In genomic region chr10:79459243-79459642, GRCh38 we compare ENCODE assay signal across 1 cellular context.
TF ChIP-seq lines count a peak whose summit lies in the region.

No MANE protein-coding gene starts in this region.

TF ChIP-seq in K562, 482 proteins besides CTCF, POLR2A, EP300 and RAD21:
- TF ChIP-seq, protein P1, sequence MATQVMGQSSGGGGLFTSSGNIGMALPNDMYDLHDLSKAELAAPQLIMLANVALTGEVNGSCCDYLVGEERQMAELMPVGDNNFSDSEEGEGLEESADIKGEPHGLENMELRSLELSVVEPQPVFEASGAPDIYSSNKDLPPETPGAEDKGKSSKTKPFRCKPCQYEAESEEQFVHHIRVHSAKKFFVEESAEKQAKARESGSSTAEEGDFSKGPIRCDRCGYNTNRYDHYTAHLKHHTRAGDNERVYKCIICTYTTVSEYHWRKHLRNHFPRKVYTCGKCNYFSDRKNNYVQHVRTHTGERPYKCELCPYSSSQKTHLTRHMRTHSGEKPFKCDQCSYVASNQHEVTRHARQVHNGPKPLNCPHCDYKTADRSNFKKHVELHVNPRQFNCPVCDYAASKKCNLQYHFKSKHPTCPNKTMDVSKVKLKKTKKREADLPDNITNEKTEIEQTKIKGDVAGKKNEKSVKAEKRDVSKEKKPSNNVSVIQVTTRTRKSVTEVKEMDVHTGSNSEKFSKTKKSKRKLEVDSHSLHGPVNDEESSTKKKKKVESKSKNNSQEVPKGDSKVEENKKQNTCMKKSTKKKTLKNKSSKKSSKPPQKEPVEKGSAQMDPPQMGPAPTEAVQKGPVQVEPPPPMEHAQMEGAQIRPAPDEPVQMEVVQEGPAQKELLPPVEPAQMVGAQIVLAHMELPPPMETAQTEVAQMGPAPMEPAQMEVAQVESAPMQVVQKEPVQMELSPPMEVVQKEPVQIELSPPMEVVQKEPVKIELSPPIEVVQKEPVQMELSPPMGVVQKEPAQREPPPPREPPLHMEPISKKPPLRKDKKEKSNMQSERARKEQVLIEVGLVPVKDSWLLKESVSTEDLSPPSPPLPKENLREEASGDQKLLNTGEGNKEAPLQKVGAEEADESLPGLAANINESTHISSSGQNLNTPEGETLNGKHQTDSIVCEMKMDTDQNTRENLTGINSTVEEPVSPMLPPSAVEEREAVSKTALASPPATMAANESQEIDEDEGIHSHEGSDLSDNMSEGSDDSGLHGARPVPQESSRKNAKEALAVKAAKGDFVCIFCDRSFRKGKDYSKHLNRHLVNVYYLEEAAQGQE (CRISPR knock-in tag; IDR thresholded peaks at IDR 0.05; ENCODE audit: low read depth), result no peak
- peak; percentile 92 for TF ChIP-seq CEBPB (tag; IDR thresholded peaks at IDR 0.05)
- TF ChIP-seq MLLT1 (IDR thresholded peaks at IDR 0.05), result 0 out of 4 replicates have a peak, but pooled peaks of 1 of the 2 experiments have one; percentile 31
- TF ChIP-seq CEBPG (CRISPR knock-in tag; IDR thresholded peaks at IDR 0.05), result peak; percentile 28; the same call in 1 of the 2 replicates
- TF ChIP-seq CEBPG (tag; conservative IDR thresholded peaks at IDR 0.05 in 1 of 2, IDR thresholded peaks at IDR 0.05 in 1 of 2), result peak; percentile 26 to 72; a peak in 3 of 4 replicates
TF ChIP-seq in K562: peak in this region for 3.
